ENCODE assay signal across 8 cellular contexts in the genomic region with DNA sequence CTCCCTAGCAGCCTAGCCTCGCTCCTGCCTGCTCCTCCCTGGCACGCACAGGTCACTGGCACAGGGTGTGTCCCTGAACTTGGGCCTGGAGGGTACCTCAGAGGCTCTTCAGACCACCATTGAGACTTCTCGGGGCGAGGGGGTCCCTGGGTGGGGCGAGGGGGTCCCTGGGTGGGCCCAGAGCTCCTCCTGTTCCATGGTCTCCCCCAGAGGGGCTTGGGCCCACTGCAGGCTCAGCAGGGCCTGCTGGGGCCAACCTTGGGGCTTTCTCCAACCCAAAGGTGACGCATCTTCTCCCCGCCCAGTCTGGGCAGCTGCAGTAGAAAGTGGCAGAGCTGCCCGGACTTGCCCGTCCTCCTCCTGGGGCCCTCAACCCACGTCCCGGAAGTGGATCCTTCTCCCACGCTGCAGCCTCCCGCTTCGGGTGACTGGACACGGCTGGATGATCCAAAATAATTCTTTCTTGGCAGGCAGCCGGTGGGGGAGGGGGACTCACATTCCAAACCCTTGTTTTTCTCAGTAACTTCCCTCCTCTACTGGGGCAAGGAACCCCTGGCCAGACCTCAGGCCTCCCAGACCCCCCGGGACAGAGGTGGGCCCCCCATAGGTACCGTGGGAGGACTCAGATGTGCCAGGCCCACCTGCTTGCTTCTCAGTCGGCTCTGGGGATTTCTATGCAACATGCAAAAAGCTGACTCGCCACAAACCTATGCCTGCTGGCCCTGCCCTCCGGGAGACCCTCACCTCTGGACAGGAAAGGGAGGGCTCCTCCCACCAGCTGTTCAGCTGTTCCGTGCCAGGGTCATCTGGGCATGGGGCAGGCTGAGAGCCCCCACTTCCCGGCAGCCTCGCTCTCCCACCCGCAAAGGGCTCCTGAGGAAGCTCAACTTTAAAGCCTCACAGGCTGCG. TPM values are rescaled to one million over a fixed set of nuclear protein-coding genes. Genes with fewer than 3 reads are reported as not detected.
DNase-seq lines count a peak whose midpoint lies in the region; TF ChIP-seq lines count a peak whose summit lies in the region.

No MANE protein-coding gene starts in this region.

- H2BK120ac ChIP-seq in trophoblast cell (ENCODE audit: insufficient read depth, low read length, poor library complexity), result peak overlapping the region; percentile 74

- H3K4me2 ChIP-seq in trophoblast cell (ENCODE audit: low read length), result peak overlapping the region; percentile 91

- peak overlapping the region; percentile 83 for H4K8ac ChIP-seq in trophoblast cell (ENCODE audit: low read depth, low read length)

- H2AFZ ChIP-seq in trophoblast cell (ENCODE audit: insufficient read depth, low read length, poor library complexity), result peak overlapping the region; percentile 56

- no CpG with 5 or more reads among the region's 26 CpGs for WGBS in trophoblast cell (ENCODE audit: extremely low coverage, insufficient coverage, insufficient read length)

- peak overlapping the region in 6 of 8 donors; percentile 4 to 67 (median 34) for H3K4me3 Mint-ChIP-seq in CD4-positive, alpha-beta memory T cell

- peak overlapping the region; percentile 3 for H2BK5ac ChIP-seq in trophoblast cell (ENCODE audit: low read depth, low read length, poor library complexity)

- POLR2A ChIA-PET in CD4-positive, alpha-beta memory T cell (lab: Charles Lee; ENCODE audit: partially characterized antibody), result interaction anchor here (0.8 kb wide), 1 partner anchor 29 kb away, joined by 3 read pairs; no protein-coding TSS in a partner anchor

- H3K4me3 ChIP-seq in CD4-positive, alpha-beta memory T cell (ENCODE audit: low read length in 2 of 2), result no peak overlapping the region
- H3K4me3 ChIP-seq in cardiac muscle cell, result peak overlapping the region; percentile 77
- peak overlapping the region; percentile 91 for H3K4me3 ChIP-seq in trophoblast cell (ENCODE audit: low read depth, low read length)

- peaks cover 2 to 15% (median 4%) of the 10 kb centered on the region in 4 donors for H3K4me1 Mint-ChIP-seq in CD4-positive, alpha-beta memory T cell

- peaks cover 5% of the 10 kb centered on the region for H3K4me1 ChIP-seq in CD4-positive, alpha-beta memory T cell (ENCODE audit: insufficient read depth, low read length)
- H3K4me1 ChIP-seq in cardiac muscle cell (ENCODE audit: low read depth) (peaks cover 60% of the 10 kb centered on the region), trophoblast cell (ENCODE audit: control insufficient read depth in 1 of 2, insufficient read depth in 2 of 2, low read length in 2 of 2) (peaks cover 36 to 39% of the 10 kb centered on the region in 2 experiments)

- peaks cover 10% of the 10 kb centered on the region in 2 donors for H3K27me3 Mint-ChIP-seq in CD4-positive, alpha-beta memory T cell

- H2BK12ac ChIP-seq in trophoblast cell (ENCODE audit: low read length), result peak overlapping the region; percentile 71

- no peaks in the 10 kb centered on the region for H3K9me3 Mint-ChIP-seq in CD4-positive, alpha-beta memory T cell

- H3K79me1 ChIP-seq in trophoblast cell (ENCODE audit: low read length), result peaks cover 32% of the 10 kb centered on the region

- peak overlapping the region; percentile 66 for H3K4ac ChIP-seq in trophoblast cell (ENCODE audit: low read depth, low read length)

- H3K18ac ChIP-seq in trophoblast cell (ENCODE audit: low read length), result peak overlapping the region; percentile 88

- H4K91ac ChIP-seq in trophoblast cell (ENCODE audit: low read depth, low read length), result peak overlapping the region; percentile 90

- H3K36me3 ChIP-seq in CD4-positive, alpha-beta memory T cell (ENCODE audit: insufficient read depth, low read length), result no peaks in the 10 kb centered on the region
- H3K36me3 ChIP-seq in cardiac muscle cell (no peaks in the 10 kb centered on the region), trophoblast cell (ENCODE audit: control insufficient read depth in 1 of 2, insufficient read depth in 2 of 2, low read length in 2 of 2) (peaks cover 4 to 6% of the 10 kb centered on the region in 2 experiments)

- no peak overlapping the region for H4K12ac ChIP-seq in trophoblast cell (ENCODE audit: low read depth, low read length)

- peak overlapping the region; percentile 83 for H2AK5ac ChIP-seq in trophoblast cell (ENCODE audit: low read length)

- intact Hi-C loops in CD4-positive, alpha-beta memory T cell (cut with micrococcal nuclease), result loop anchor here (2.0 kb wide), 1 partner anchor 21 kb away; a partner anchor contains a TSS

- no peaks in the 10 kb centered on the region for H3K27me3 ChIP-seq in CD4-positive, alpha-beta memory T cell (ENCODE audit: insufficient read depth, low read length)
- H3K27me3 ChIP-seq in cardiac muscle cell (no peaks in the 10 kb centered on the region), trophoblast cell (ENCODE audit: insufficient read depth, low read length) (no peaks in the 10 kb centered on the region)

- H3K27ac Mint-ChIP-seq in CD4-positive, alpha-beta memory T cell, result peak overlapping the region in 1 of 7 donors; percentile 56

- H3K79me2 ChIP-seq in trophoblast cell (ENCODE audit: control insufficient read depth, insufficient read depth, low read length, poor library complexity), result peaks cover 14% of the 10 kb centered on the region

- no peaks in the 10 kb centered on the region for H3K36me3 Mint-ChIP-seq in CD4-positive, alpha-beta memory T cell

- CTCF ChIA-PET in CD4-positive, alpha-beta memory T cell (lab: Charles Lee; ENCODE audit: partially characterized antibody), result no interaction called here

- no peak for DNase-seq in CD4-positive, alpha-beta memory T cell
- DNase-seq in GM20000 (ENCODE audit: low spot score) (peak; percentile 80), NCI-H446 (lab: John Stamatoyannopoulos, UW) (peak; percentile 80 to 95), amniotic epithelial cell (ENCODE audit: low read depth) (peak; percentile 98), cardiac muscle cell (ENCODE audit: low read depth in 1 of 2, low spot score in 1 of 2) (peak; percentile 57 to 97), trophoblast cell (peak; percentile 89 to 90), activated gamma-delta T cell (lab: John Stamatoyannopoulos, UW) (no peak)
- DNase-seq in effector CD8-positive, alpha-beta T cell (lab: John Stamatoyannopoulos, UW), result no peak

- H3K14ac ChIP-seq in trophoblast cell (ENCODE audit: low read length), result peak overlapping the region; percentile 65

- H3K9me3 ChIP-seq in CD4-positive, alpha-beta memory T cell (ENCODE audit: control insufficient read depth in 1 of 2, low read length in 2 of 2), result no peaks in the 10 kb centered on the region
- H3K9me3 ChIP-seq in cardiac muscle cell (ENCODE audit: low read depth) (no peaks in the 10 kb centered on the region), trophoblast cell (ENCODE audit: insufficient read depth, low read depth, low read length) (no peaks in the 10 kb centered on the region)

- no peak overlapping the region for H3K27ac ChIP-seq in CD4-positive, alpha-beta memory T cell (ENCODE audit: low read depth, low read length)
- H3K27ac ChIP-seq in cardiac muscle cell (peak overlapping the region; percentile 63), trophoblast cell (ENCODE audit: low read depth, low read length) (peak overlapping the region; percentile 28)

- TF ChIP-seq CTCF in GM20000 (IDR thresholded peaks at IDR 0.05; ENCODE audit: extremely low read depth, missing control alignments) (no peak), cardiac muscle cell (IDR thresholded peaks at IDR 0.05; ENCODE audit: low read depth, low read length) (no peak)

- H3K23ac ChIP-seq in trophoblast cell (ENCODE audit: low read length), result no peak overlapping the region

- peak overlapping the region; percentile 10 for H3K9ac ChIP-seq in trophoblast cell (ENCODE audit: low read length)

RNA-seq across cellular contexts. Expression of a gene that starts 1.5 kb away (rescaled TPM):
- total RNA-seq in CD4-positive, alpha-beta memory T cell, result 1 to 10 TPM; 2.8 to 4.6 TPM
- under 1 TPM in 1 of 2 donors, not detected in 1; 0.40 TPM for polyA plus RNA-seq in CD4-positive, alpha-beta memory T cell
- 142 and 195 TPM in 2 replicates for total RNA-seq in cardiac muscle cell
- 77.0 and 83.2 TPM in 2 replicates for polyA plus RNA-seq in cardiac muscle cell
- polyA plus RNA-seq in trophoblast cell (2013), result 61.9 and 66.1 TPM in 2 replicates

RNA-seq across cellular contexts. Expression of a gene that starts 20.9 kb away (rescaled TPM):
- total RNA-seq in CD4-positive, alpha-beta memory T cell, result 1 to 10 TPM; 1.5 to 2.4 TPM
- polyA plus RNA-seq in CD4-positive, alpha-beta memory T cell, result under 1 TPM; 0.22 to 0.36 TPM
- 7.0 and 7.9 TPM in 2 replicates for total RNA-seq in cardiac muscle cell
- polyA plus RNA-seq in cardiac muscle cell, result 10.6 and 13.3 TPM in 2 replicates
- polyA plus RNA-seq in trophoblast cell (2013), result 0.97 and 1.2 TPM in 2 replicates

RNA-seq across cellular contexts. Expression of a gene that starts 35.7 kb away (rescaled TPM):
- total RNA-seq in CD4-positive, alpha-beta memory T cell, result 1 to 10 TPM; 1.6 to 1.7 TPM
- polyA plus RNA-seq in CD4-positive, alpha-beta memory T cell, result under 1 TPM; 0.10 to 0.54 TPM
- total RNA-seq in cardiac muscle cell, result 0.49 and 0.63 TPM in 2 replicates
- 0.12 TPM in 1 of 2 replicates, not detected in the other for polyA plus RNA-seq in cardiac muscle cell
- 0.15 and 0.29 TPM in 2 replicates for polyA plus RNA-seq in trophoblast cell (2013)

RNA-seq across cellular contexts. Expression of a gene that starts 37.2 kb away (rescaled TPM):
- total RNA-seq in CD4-positive, alpha-beta memory T cell, result 10 to 100 TPM; 80.1 to 91.2 TPM
- 10 to 100 TPM; 13.3 to 27.7 TPM for polyA plus RNA-seq in CD4-positive, alpha-beta memory T cell
- 78.6 and 88.4 TPM in 2 replicates for total RNA-seq in cardiac muscle cell
- 39.8 and 41.4 TPM in 2 replicates for polyA plus RNA-seq in cardiac muscle cell
- 25.5 and 25.7 TPM in 2 replicates for polyA plus RNA-seq in trophoblast cell (2013)

RNA-seq across cellular contexts. Expression of a gene that starts 44.4 kb away (rescaled TPM):
- 1 to 10 TPM; 2.9 TPM for total RNA-seq in CD4-positive, alpha-beta memory T cell
- under 1 TPM in 1 of 2 donors, not detected in 1; 0.05 TPM for polyA plus RNA-seq in CD4-positive, alpha-beta memory T cell
- total RNA-seq in cardiac muscle cell, result 45.5 and 52.1 TPM in 2 replicates
- polyA plus RNA-seq in cardiac muscle cell, result 61.5 and 67.1 TPM in 2 replicates
- 2.5 and 2.7 TPM in 2 replicates for polyA plus RNA-seq in trophoblast cell (2013)

Comparison
In these comparisons a context has a peak if more than half of its experiments do, and no peak if none do; other contexts are left out.
1. DNase-seq: peak in GM20000 (single experiment), NCI-H446 (2 of 2), amniotic epithelial cell (single experiment), cardiac muscle cell (2 of 2) and trophoblast cell (2 of 2); none in CD4-positive, alpha-beta memory T cell (0 of 5), effector CD8-positive, alpha-beta T cell (single experiment) and activated gamma-delta T cell (single experiment).
2. H3K4me3 ChIP-seq: peak in cardiac muscle cell (single experiment) and trophoblast cell (single experiment); none in CD4-positive, alpha-beta memory T cell (0 of 2).
3. RNA of a gene that starts 1.5 kb away (total RNA-seq): 142 to 195 TPM in cardiac muscle cell; 2.8 to 4.6 TPM in CD4-positive, alpha-beta memory T cell; every median in the first group is over 10 times any median in the second.